1 cellular context compared by ENCODE assay signal in the genomic region with DNA sequence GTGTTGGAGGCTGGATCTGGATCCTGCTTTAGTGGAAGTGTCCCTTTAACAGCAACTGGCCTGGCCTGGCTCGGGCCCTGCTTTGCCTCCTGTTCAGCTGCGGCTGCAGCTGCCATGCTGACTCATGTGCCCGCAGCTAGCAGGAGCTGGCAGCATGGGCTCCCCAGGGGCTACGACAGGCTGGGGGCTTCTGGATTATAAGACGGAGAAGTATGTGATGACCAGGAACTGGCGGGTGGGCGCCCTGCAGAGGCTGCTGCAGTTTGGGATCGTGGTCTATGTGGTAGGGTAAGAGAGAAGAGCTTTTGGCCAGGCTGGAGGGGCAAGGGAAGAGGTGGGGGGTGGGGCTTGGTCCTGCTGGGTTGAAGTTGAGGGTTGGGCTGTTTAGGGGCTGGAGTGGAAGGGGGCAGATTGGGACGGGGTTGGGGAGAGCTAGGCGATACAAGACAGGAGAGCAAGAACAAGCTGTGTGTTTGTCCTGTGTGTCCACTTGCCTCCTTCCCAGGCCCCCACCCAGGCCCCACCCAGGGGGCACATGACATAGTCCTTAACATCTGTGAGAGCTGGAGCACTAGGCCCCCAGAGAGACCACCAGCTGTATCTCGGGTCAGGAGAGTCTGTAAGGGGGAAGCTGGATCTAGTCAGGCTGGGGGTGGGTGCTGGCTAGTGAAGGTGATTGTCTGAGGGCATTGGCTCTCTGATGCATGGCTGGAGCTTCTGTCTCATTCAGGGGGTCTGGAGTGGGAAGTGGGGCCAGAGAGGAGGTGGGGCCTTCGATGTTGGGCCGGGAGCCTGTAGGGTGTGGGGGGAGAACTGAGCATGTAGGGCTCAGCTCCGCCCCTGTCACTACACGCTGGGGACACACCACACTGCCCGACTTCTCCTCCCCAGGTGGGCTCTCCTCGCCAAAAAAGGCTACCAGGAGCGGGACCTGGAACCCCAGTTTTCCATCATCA.
TF ChIP-seq lines count a peak whose summit lies in the region.

TSS of gene P2RX6 (plus strand) at position 115 of the 956 bp plus-strand sequence. CDS start at position 125, 10 bp downstream.

TF ChIP-seq in K562, 482 proteins besides CTCF, POLR2A, EP300 and RAD21 (continued from another document and continues in another):
- TF ChIP-seq, protein P1, sequence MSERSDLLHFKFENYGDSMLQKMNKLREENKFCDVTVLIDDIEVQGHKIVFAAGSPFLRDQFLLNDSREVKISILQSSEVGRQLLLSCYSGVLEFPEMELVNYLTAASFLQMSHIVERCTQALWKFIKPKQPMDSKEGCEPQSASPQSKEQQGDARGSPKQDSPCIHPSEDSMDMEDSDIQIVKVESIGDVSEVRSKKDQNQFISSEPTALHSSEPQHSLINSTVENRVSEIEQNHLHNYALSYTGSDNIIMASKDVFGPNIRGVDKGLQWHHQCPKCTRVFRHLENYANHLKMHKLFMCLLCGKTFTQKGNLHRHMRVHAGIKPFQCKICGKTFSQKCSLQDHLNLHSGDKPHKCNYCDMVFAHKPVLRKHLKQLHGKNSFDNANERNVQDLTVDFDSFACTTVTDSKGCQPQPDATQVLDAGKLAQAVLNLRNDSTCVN (CRISPR knock-in tag; IDR thresholded peaks at IDR 0.05), result peak; percentile 94; the same call in 1 of the 2 replicates
- TF ChIP-seq CSDE1 (IDR thresholded peaks at IDR 0.05) (no peak), KAT8 (IDR thresholded peaks at IDR 0.05; ENCODE audit: low read depth) (no peak), ZBTB2 (IDR thresholded peaks at IDR 0.05) (no peak), PTTG1 (tag; IDR thresholded peaks at IDR 0.05; ENCODE audit: low read depth) (no peak), ZBTB8A (IDR thresholded peaks at IDR 0.05; ENCODE audit: partially characterized antibody) (no peak), CBFA2T2 (conservative IDR thresholded peaks at IDR 0.05) (no peak), PML (IDR thresholded peaks at IDR 0.05; ENCODE audit: low read length) (no peak; the same call in 1 of the 2 replicates), CEBPG (CRISPR knock-in tag; IDR thresholded peaks at IDR 0.05) (no peak), CEBPG (tag; conservative IDR thresholded peaks at IDR 0.05 in 1 of 2, IDR thresholded peaks at IDR 0.05 in 1 of 2) (no peak), STAT5A (IDR thresholded peaks at IDR 0.05; ENCODE audit: borderline replicate concordance, low read length) (no peak), RBM15 (IDR thresholded peaks at IDR 0.05; ENCODE audit: insufficient read depth, low read length) (no peak), KDM2B (CRISPR knock-in tag; IDR thresholded peaks at IDR 0.05) (no peak), LARP7 (IDR thresholded peaks at IDR 0.05) (no peak), ZNF511 (CRISPR knock-in tag; IDR thresholded peaks at IDR 0.05) (no peak), POU5F1 (IDR thresholded peaks at IDR 0.05; ENCODE audit: borderline replicate concordance, low read depth, low read length, partially characterized antibody) (no peak), SMAD2 (IDR thresholded peaks at IDR 0.05; ENCODE audit: low read depth, low read length) (0 out of 2 replicates have a peak, but pooled peaks have one; percentile 91), PREB (CRISPR knock-in tag; IDR thresholded peaks at IDR 0.05) (no peak), SNIP1 (IDR thresholded peaks at IDR 0.05; ENCODE audit: low read depth) (no peak), RBBP5 (IDR thresholded peaks at IDR 0.05; ENCODE audit: borderline replicate concordance, insufficient read depth, low read length, poor library complexity, severe bottlenecking) (no peak), MECOM (CRISPR knock-in tag; IDR thresholded peaks at IDR 0.05) (no peak), PURB (CRISPR knock-in tag; IDR thresholded peaks at IDR 0.05; ENCODE audit: low read depth) (no peak), ETV5 (CRISPR knock-in tag; IDR thresholded peaks at IDR 0.05; ENCODE audit: low read depth) (no peak), RFX1 (IDR thresholded peaks at IDR 0.05) (no peak), RHOXF2B (CRISPR knock-in tag; conservative IDR thresholded peaks at IDR 0.05) (no peak), YBX1 (IDR thresholded peaks at IDR 0.05) (no peak), TBP (optimal IDR thresholded peaks at IDR 0.05; ENCODE audit: low read depth, low read length) (no peak), SLC30A9 (CRISPR knock-in tag; IDR thresholded peaks at IDR 0.05) (no peak), JUN (IDR thresholded peaks at IDR 0.05; ENCODE audit: borderline replicate concordance, low read depth, low read length) (peak; percentile 54; the same call in 1 of the 2 replicates), JUN (CRISPR knock-in tag; IDR thresholded peaks at IDR 0.05; ENCODE audit: borderline replicate concordance) (no peak), FOXA1 (IDR thresholded peaks at IDR 0.05; ENCODE audit: borderline replicate concordance) (no peak), STAT6 (CRISPR knock-in tag; IDR thresholded peaks at IDR 0.05) (peak; percentile 78; the same call in 1 of the 2 replicates), SAP30 (IDR thresholded peaks at IDR 0.05; ENCODE audit: borderline replicate concordance, insufficient read depth, low read depth, low read length, poor library complexity, severe bottlenecking) (no peak), ZNF436 (CRISPR knock-in tag; IDR thresholded peaks at IDR 0.05) (no peak), USF2 (CRISPR knock-in tag; IDR thresholded peaks at IDR 0.05) (no peak), DEAF1 (CRISPR knock-in tag; IDR thresholded peaks at IDR 0.05) (no peak), NFXL1 (CRISPR knock-in tag; IDR thresholded peaks at IDR 0.05) (no peak), ETV6 (IDR thresholded peaks at IDR 0.05; ENCODE audit: borderline replicate concordance in 1 of 2, low read depth in 2 of 2, low read length in 1 of 2) (0 out of 4 replicates have a peak, but pooled peaks of 1 of the 2 experiments have one; percentile 14), ETV6 (CRISPR knock-in tag; IDR thresholded peaks at IDR 0.05; ENCODE audit: borderline replicate concordance) (no peak)
- TF ChIP-seq, protein P2, sequence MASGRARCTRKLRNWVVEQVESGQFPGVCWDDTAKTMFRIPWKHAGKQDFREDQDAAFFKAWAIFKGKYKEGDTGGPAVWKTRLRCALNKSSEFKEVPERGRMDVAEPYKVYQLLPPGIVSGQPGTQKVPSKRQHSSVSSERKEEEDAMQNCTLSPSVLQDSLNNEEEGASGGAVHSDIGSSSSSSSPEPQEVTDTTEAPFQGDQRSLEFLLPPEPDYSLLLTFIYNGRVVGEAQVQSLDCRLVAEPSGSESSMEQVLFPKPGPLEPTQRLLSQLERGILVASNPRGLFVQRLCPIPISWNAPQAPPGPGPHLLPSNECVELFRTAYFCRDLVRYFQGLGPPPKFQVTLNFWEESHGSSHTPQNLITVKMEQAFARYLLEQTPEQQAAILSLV (tag; IDR thresholded peaks at IDR 0.05), result no peak
- TF ChIP-seq, protein P3, sequence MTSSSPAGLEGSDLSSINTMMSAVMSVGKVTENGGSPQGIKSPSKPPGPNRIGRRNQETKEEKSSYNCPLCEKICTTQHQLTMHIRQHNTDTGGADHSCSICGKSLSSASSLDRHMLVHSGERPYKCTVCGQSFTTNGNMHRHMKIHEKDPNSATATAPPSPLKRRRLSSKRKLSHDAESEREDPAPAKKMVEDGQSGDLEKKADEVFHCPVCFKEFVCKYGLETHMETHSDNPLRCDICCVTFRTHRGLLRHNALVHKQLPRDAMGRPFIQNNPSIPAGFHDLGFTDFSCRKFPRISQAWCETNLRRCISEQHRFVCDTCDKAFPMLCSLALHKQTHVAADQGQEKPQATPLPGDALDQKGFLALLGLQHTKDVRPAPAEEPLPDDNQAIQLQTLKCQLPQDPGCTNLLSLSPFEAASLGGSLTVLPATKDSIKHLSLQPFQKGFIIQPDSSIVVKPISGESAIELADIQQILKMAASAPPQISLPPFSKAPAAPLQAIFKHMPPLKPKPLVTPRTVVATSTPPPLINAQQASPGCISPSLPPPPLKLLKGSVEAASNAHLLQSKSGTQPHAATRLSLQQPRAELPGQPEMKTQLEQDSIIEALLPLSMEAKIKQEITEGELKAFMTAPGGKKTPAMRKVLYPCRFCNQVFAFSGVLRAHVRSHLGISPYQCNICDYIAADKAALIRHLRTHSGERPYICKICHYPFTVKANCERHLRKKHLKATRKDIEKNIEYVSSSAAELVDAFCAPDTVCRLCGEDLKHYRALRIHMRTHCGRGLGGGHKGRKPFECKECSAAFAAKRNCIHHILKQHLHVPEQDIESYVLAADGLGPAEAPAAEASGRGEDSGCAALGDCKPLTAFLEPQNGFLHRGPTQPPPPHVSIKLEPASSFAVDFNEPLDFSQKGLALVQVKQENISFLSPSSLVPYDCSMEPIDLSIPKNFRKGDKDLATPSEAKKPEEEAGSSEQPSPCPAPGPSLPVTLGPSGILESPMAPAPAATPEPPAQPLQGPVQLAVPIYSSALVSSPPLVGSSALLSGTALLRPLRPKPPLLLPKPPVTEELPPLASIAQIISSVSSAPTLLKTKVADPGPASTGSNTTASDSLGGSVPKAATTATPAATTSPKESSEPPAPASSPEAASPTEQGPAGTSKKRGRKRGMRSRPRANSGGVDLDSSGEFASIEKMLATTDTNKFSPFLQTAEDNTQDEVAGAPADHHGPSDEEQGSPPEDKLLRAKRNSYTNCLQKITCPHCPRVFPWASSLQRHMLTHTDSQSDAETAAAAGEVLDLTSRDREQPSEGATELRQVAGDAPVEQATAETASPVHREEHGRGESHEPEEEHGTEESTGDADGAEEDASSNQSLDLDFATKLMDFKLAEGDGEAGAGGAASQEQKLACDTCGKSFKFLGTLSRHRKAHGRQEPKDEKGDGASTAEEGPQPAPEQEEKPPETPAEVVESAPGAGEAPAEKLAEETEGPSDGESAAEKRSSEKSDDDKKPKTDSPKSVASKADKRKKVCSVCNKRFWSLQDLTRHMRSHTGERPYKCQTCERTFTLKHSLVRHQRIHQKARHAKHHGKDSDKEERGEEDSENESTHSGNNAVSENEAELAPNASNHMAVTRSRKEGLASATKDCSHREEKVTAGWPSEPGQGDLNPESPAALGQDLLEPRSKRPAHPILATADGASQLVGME (CRISPR knock-in tag; IDR thresholded peaks at IDR 0.05), result no peak; the same call in 1 of the 2 replicates
- TF ChIP-seq, protein P4, sequence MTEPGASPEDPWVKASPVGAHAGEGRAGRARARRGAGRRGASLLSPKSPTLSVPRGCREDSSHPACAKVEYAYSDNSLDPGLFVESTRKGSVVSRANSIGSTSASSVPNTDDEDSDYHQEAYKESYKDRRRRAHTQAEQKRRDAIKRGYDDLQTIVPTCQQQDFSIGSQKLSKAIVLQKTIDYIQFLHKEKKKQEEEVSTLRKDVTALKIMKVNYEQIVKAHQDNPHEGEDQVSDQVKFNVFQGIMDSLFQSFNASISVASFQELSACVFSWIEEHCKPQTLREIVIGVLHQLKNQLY (CRISPR knock-in tag; conservative IDR thresholded peaks at IDR 0.05), result no peak; a peak in 1 of 4 replicates
